ENCODE assay signal across 12 cellular contexts in the genomic region with DNA sequence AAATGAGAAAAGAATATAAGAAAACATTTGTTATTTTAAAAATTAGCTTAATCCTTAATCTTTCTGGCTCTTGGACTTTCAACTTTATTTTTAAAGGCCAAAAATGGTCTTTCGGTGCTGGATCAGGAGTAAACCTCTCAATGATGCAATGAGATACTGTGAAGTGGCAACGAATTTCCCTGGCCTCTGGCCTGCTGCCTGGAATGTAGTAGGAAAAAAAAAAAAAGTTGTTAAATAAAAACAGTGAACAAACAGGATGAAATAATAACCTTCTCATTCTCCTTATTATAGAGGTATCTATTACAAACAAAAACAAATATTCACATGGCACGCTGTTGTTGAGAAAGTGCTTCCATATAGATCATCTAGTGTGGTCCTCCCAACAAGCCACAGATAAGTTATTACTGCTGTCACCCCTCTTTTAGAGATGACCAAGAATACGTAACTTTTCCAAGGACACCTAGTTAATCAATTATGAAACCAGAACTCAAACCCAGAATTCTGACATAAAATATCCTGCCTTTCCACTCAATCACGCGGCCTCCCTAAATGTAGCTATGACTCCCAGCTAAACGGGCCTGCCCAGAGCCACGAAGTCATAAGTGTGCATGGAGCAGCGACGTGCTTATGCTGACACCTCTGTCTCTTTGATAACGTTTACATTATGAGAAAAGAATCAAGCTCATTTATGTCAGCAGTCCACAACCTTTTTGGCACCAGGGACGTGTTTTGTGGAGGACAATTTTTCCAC.
DNase-seq lines count a peak whose midpoint lies in the region; ATAC-seq and TF ChIP-seq lines count a peak whose summit lies in the region.
"Had no signal": no experiment of that assay in that cellular context is flagged by ENCODE, and none has a peak within 500 bp of the region (broad histone marks: within the 10 kb centered on the region; RNA-seq: fewer than 3 reads in every experiment).

No MANE protein-coding gene starts in this region.

- H3K4me3 Mint-ChIP-seq in T-helper 17 cell (no peak overlapping the region), glutamatergic neuron (ENCODE audit: unreplicated experiment) (peak overlapping the region; percentile 47)
- no peak overlapping the region for H3K4me3 Mint-ChIP-seq in stimulated activated memory B cell treated with anti-CD40 and anti-IgM and Interleukin-4, amounts not matched to agents 10 μg/mL and 1 μg/mL and 100 μg/mL, for 72 hours
- H3K4me3 Mint-ChIP-seq: activated naive CD8-positive, alpha-beta T cell treated with anti-CD3 and anti-CD28 coated beads, Interleukin-2, amount 50 U/mL, for 24 hours; neural crest cell had no signal

- TF ChIP-seq CTCF in glutamatergic neuron (IDR thresholded peaks at IDR 0.05; ENCODE audit: partially characterized antibody, unreplicated experiment) (no peak), foreskin keratinocyte (conservative IDR thresholded peaks at IDR 0.05) (no peak)

- H4K20me1 ChIP-seq in GM23248 (ENCODE audit: insufficient read depth), result no peaks in the 10 kb centered on the region

- no peaks in the 10 kb centered on the region; the same call in 1 of the 2 replicates for H3F3A ChIP-seq in GM23248 (ENCODE audit: insufficient read depth)

- no peak for ATAC-seq in T-helper 17 cell
- no peak for ATAC-seq in stimulated activated memory B cell treated with anti-CD40 and anti-IgM and Interleukin-4, amounts not matched to agents 10 μg/mL and 1 μg/mL and 100 μg/mL, for 72 hours
- no peak for ATAC-seq in foreskin keratinocyte
- no peak for ATAC-seq in GM21825 (IDR thresholded peaks at IDR 0.05; ENCODE audit: unreplicated experiment)
- ATAC-seq: activated naive CD8-positive, alpha-beta T cell treated with anti-CD3 and anti-CD28 coated beads, Interleukin-2, amount 50 U/mL, for 24 hours had no signal

- no peak overlapping the region for H3K4me3 ChIP-seq in GM23248
- H3K4me3 ChIP-seq: heart left ventricle had no signal

- H3K9ac ChIP-seq in GM23248, result peak overlapping the region; percentile 41

- H3K4me2 ChIP-seq in GM23248 (ENCODE audit: unreplicated experiment), result peak overlapping the region; percentile 51

- H3K27me3 Mint-ChIP-seq in T-helper 17 cell (no peaks in the 10 kb centered on the region), glutamatergic neuron (ENCODE audit: unreplicated experiment) (peaks cover 5% of the 10 kb centered on the region)
- no peaks in the 10 kb centered on the region for H3K27me3 Mint-ChIP-seq in stimulated activated memory B cell treated with anti-CD40 and anti-IgM and Interleukin-4, amounts not matched to agents 10 μg/mL and 1 μg/mL and 100 μg/mL, for 72 hours
- H3K27me3 Mint-ChIP-seq: activated naive CD8-positive, alpha-beta T cell treated with anti-CD3 and anti-CD28 coated beads, Interleukin-2, amount 50 U/mL, for 24 hours had no signal

- H3K4me1 ChIP-seq in GM23248 (ENCODE audit: insufficient read depth) (peaks cover 17% of the 10 kb centered on the region), foreskin keratinocyte (peaks cover 4% of the 10 kb centered on the region)

- H3K27ac ChIP-seq in GM23248 (peak overlapping the region; percentile 70), foreskin keratinocyte (no peak overlapping the region)

- no peaks in the 10 kb centered on the region for H3K79me2 ChIP-seq in GM23248 (ENCODE audit: insufficient read depth)

- H3K9me3 ChIP-seq in GM23248 (ENCODE audit: low read depth), result no peaks in the 10 kb centered on the region
- H3K9me3 ChIP-seq in T-helper 17 cell (ENCODE audit: control insufficient read depth, low read length, poor library complexity, severe bottlenecking), result no peaks in the 10 kb centered on the region
- H3K9me3 ChIP-seq: heart left ventricle had no signal

- no peaks in the 10 kb centered on the region for H3K9me2 ChIP-seq in GM23248 (ENCODE audit: insufficient read depth)

- in situ Hi-C loops in GM23248 (cut with MboI) (no loop called here), ACHN (cut with HindIII; ENCODE audit: low pct_ligation_motif_present, low pct_unique_long_range_greater_than_20kb, low sequenced_read_pairs) (loop anchor here (25.0 kb wide), 1 partner anchor 164 kb away; the partner anchor contains the start of gene BCL2)

- H3K36me3 Mint-ChIP-seq in T-helper 17 cell (ENCODE audit: low read depth) (peaks cover 5% of the 10 kb centered on the region), glutamatergic neuron (ENCODE audit: unreplicated experiment) (no peaks in the 10 kb centered on the region)
- H3K36me3 Mint-ChIP-seq in stimulated activated memory B cell treated with anti-CD40 and anti-IgM and Interleukin-4, amounts not matched to agents 10 μg/mL and 1 μg/mL and 100 μg/mL, for 72 hours, result peaks cover 39% of the 10 kb centered on the region

- WGBS in GM23248 (ENCODE audit: low coverage in 1 of 2, low lambda C conversion rate in 2 of 2, missing lambda C conversion rate in 2 of 2), 2 experiments, result 38 to 42% methylated on average over 12 of the region's 12 CpGs

- H2AFZ ChIP-seq in GM23248, result peak overlapping the region; percentile 30

- peaks cover 4% of the 10 kb centered on the region for H3K9me3 Mint-ChIP-seq in glutamatergic neuron (ENCODE audit: unreplicated experiment)
- H3K9me3 Mint-ChIP-seq in stimulated activated memory B cell treated with anti-CD40 and anti-IgM and Interleukin-4, amounts not matched to agents 10 μg/mL and 1 μg/mL and 100 μg/mL, for 72 hours, result no peaks in the 10 kb centered on the region
- H3K9me3 Mint-ChIP-seq: activated naive CD8-positive, alpha-beta T cell treated with anti-CD3 and anti-CD28 coated beads, Interleukin-2, amount 50 U/mL, for 24 hours; neural crest cell had no signal

- peak overlapping the region; percentile 19 for H3K27ac Mint-ChIP-seq in T-helper 17 cell
- peak overlapping the region; percentile 79 for H3K27ac Mint-ChIP-seq in glutamatergic neuron (ENCODE audit: unreplicated experiment)
- H3K27ac Mint-ChIP-seq in stimulated activated memory B cell treated with anti-CD40 and anti-IgM and Interleukin-4, amounts not matched to agents 10 μg/mL and 1 μg/mL and 100 μg/mL, for 72 hours, result peak overlapping the region; percentile 94

- H3K4me1 Mint-ChIP-seq in T-helper 17 cell (peaks cover 45% of the 10 kb centered on the region), glutamatergic neuron (ENCODE audit: low read depth, unreplicated experiment) (peaks cover 24% of the 10 kb centered on the region)
- peaks cover 71% of the 10 kb centered on the region for H3K4me1 Mint-ChIP-seq in stimulated activated memory B cell treated with anti-CD40 and anti-IgM and Interleukin-4, amounts not matched to agents 10 μg/mL and 1 μg/mL and 100 μg/mL, for 72 hours

- H3K27me3 ChIP-seq in GM23248 (replicated peaks; ENCODE audit: insufficient read depth) (no peaks in the 10 kb centered on the region), foreskin keratinocyte (peaks cover 63% of the 10 kb centered on the region)
- H3K27me3 ChIP-seq: heart left ventricle had no signal

- peak; percentile 87 for DNase-seq in GM23248
- no peak for DNase-seq in T-helper 17 cell
- DNase-seq in glutamatergic neuron, result no peak
- no peak for DNase-seq in foreskin keratinocyte
- no peak for DNase-seq in NCI-H1694 treated with DMSO at 0.1 percent for 48 hours (lab: John Stamatoyannopoulos, UW)
- no peak for DNase-seq in ACHN
- DNase-seq: activated CD4-positive, CD25-positive, alpha-beta regulatory T cell treated with anti-CD3 and anti-CD28 coated beads, Interleukin-2, amount 50 U/mL, for 72 hours; activated naive CD8-positive, alpha-beta T cell treated with anti-CD3 and anti-CD28 coated beads, Interleukin-2, amount 50 U/mL, for 24 hours had no signal

- no peaks in the 10 kb centered on the region for H3K36me3 ChIP-seq in GM23248 (ENCODE audit: low read depth)
- H3K36me3 ChIP-seq: heart left ventricle had no signal

Comparison
In these comparisons a context has a peak if more than half of its experiments do, and no peak if none do; other contexts are left out.
1. H3K27ac Mint-ChIP-seq: peak in every context shown above with its lines; median percentile 94 in stimulated activated memory B cell treated with anti-CD40 and anti-IgM and Interleukin-4, amounts not matched to agents 10 μg/mL and 1 μg/mL and 100 μg/mL, for 72 hours; 79 in glutamatergic neuron; 19 in T-helper 17 cell.